Comparison of ENCODE assay signal across 25 cellular contexts in the genomic region with DNA sequence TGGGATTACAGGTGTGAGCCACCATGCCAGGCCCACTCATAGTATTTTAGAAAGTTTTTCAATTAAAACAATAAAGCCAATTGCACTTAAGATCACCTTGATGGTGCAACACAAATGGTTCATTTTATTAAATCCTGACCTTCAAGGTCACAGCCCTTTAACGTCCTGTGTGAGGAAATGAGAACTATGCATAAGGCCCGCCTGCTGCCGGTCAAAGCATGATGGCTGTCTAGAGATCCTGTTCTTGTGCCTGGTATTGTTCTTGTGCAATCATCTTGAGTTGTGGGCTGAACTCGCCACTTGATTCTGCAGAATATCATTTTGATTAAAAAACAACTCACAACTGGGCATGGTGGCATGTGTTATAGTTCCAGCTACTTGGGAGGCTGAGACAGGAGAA. TPM values are rescaled to one million over a fixed set of nuclear protein-coding genes. Genes with fewer than 3 reads are reported as not detected.
DNase-seq lines count a peak whose midpoint lies in the region; ATAC-seq and TF ChIP-seq lines count a peak whose summit lies in the region.
"Had no signal": no experiment of that assay in that cellular context is flagged by ENCODE, and none has a peak within 500 bp of the region (broad histone marks: within the 10 kb centered on the region; RNA-seq: fewer than 3 reads in every experiment).

No MANE protein-coding gene starts in this region.

- H3K36me3 ChIP-seq in CD4-positive, alpha-beta memory T cell (ENCODE audit: insufficient read depth, low read length), result peaks cover 87% of the 10 kb centered on the region
- H3K36me3 ChIP-seq in brain microvascular endothelial cell (replicated peaks), result peaks cover 61% of the 10 kb centered on the region
- H3K36me3 ChIP-seq: BE2C had no signal

- H3K36me3 Mint-ChIP-seq in activated CD4-positive, alpha-beta T cell treated with anti-CD3 and anti-CD28 coated beads for 36 hours (ENCODE audit: low read depth), result peaks cover 47% of the 10 kb centered on the region
- H3K36me3 Mint-ChIP-seq in CD4-positive, alpha-beta memory T cell, result peaks cover 57 to 78% of the 10 kb centered on the region in 2 donors
- H3K36me3 Mint-ChIP-seq in endothelial cell (ENCODE audit: low read depth, unreplicated experiment), result peaks cover 56% of the 10 kb centered on the region

- TF ChIP-seq CTCF in endothelial cell (IDR thresholded peaks at IDR 0.05; ENCODE audit: unreplicated experiment) (no peak), brain microvascular endothelial cell (IDR thresholded peaks at IDR 0.05; ENCODE audit: low read depth, low read length, missing control alignments) (no peak)

- no peak for ATAC-seq in activated CD4-positive, alpha-beta T cell treated with anti-CD3 and anti-CD28 coated beads for 36 hours
- ATAC-seq in GM18861 (IDR thresholded peaks at IDR 0.05; ENCODE audit: unreplicated experiment), result no peak

- no peaks in the 10 kb centered on the region for H3K27me3 Mint-ChIP-seq in activated CD4-positive, alpha-beta T cell treated with anti-CD3 and anti-CD28 coated beads for 36 hours
- no peaks in the 10 kb centered on the region for H3K27me3 Mint-ChIP-seq in CD4-positive, alpha-beta memory T cell
- H3K27me3 Mint-ChIP-seq in endothelial cell (ENCODE audit: unreplicated experiment), result peaks cover 7% of the 10 kb centered on the region

- no peaks in the 10 kb centered on the region for H3K9me3 ChIP-seq in CD4-positive, alpha-beta memory T cell (ENCODE audit: control insufficient read depth in 1 of 2, low read length in 2 of 2)
- H3K9me3 ChIP-seq: BE2C, Peyer's patch had no signal

- no peaks in the 10 kb centered on the region for H3K9me3 Mint-ChIP-seq in activated CD4-positive, alpha-beta T cell treated with anti-CD3 and anti-CD28 coated beads for 36 hours (ENCODE audit: low read depth)
- H3K9me3 Mint-ChIP-seq in CD4-positive, alpha-beta memory T cell, result no peaks in the 10 kb centered on the region
- no peaks in the 10 kb centered on the region for H3K9me3 Mint-ChIP-seq in endothelial cell (ENCODE audit: unreplicated experiment)

- CTCF ChIA-PET in activated CD4-positive, alpha-beta T cell treated with anti-CD3 and anti-CD28 coated beads for 36 hours (lab: Charles Lee), result interaction anchor here (2.1 kb wide), 1 partner anchor 9 kb away, joined by 11 read pairs; no protein-coding TSS in a partner anchor
- CTCF ChIA-PET in CD4-positive, alpha-beta memory T cell (lab: Charles Lee; ENCODE audit: partially characterized antibody), result interaction anchor here (1.6 kb wide), 1 partner anchor 9 kb away, joined by 3 read pairs; no protein-coding TSS in a partner anchor

- intact Hi-C loops in activated CD4-positive, alpha-beta T cell treated with anti-CD3 and anti-CD28 coated beads for 36 hours (cut with DNase I, micrococcal nuclease), result no loop called here
- intact Hi-C loops in CD4-positive, alpha-beta memory T cell (cut with micrococcal nuclease), result no loop called here

- no peaks in the 10 kb centered on the region for H3K4me1 ChIP-seq in CD4-positive, alpha-beta memory T cell (ENCODE audit: insufficient read depth, low read length)
- H3K4me1 ChIP-seq: Peyer's patch had no signal

- H3K4me3 Mint-ChIP-seq in activated CD4-positive, alpha-beta T cell treated with anti-CD3 and anti-CD28 coated beads for 36 hours, result no peak overlapping the region
- H3K4me3 Mint-ChIP-seq in CD4-positive, alpha-beta memory T cell, result no peak overlapping the region
- H3K4me3 Mint-ChIP-seq in endothelial cell (ENCODE audit: unreplicated experiment), result peak overlapping the region; percentile 15
- H3K4me3 Mint-ChIP-seq: CD14-positive monocyte had no signal

- POLR2A ChIA-PET in activated CD4-positive, alpha-beta T cell treated with anti-CD3 and anti-CD28 coated beads for 36 hours (lab: Charles Lee), result no interaction called here
- POLR2A ChIA-PET in CD4-positive, alpha-beta memory T cell (lab: Charles Lee; ENCODE audit: partially characterized antibody), result no interaction called here

- no peaks in the 10 kb centered on the region for H3K27me3 ChIP-seq in CD4-positive, alpha-beta memory T cell (ENCODE audit: insufficient read depth, low read length)
- no peaks in the 10 kb centered on the region for H3K27me3 ChIP-seq in brain microvascular endothelial cell (replicated peaks)
- H3K27me3 ChIP-seq: BE2C, Peyer's patch had no signal

- H3K27ac ChIP-seq in CD4-positive, alpha-beta memory T cell (ENCODE audit: low read depth, low read length), result no peak overlapping the region
- H3K27ac ChIP-seq in brain microvascular endothelial cell, result no peak overlapping the region
- H3K27ac ChIP-seq: GM23248, HL-60, Peyer's patch had no signal

- peak overlapping the region; percentile 31 for H3K27ac Mint-ChIP-seq in activated CD4-positive, alpha-beta T cell treated with anti-CD3 and anti-CD28 coated beads for 36 hours
- H3K27ac Mint-ChIP-seq in CD4-positive, alpha-beta memory T cell, result peak overlapping the region in 4 of 7 donors; percentile 8 to 70 (median 34)
- no peak overlapping the region for H3K27ac Mint-ChIP-seq in endothelial cell (ENCODE audit: unreplicated experiment)

- H3K4me1 Mint-ChIP-seq in activated CD4-positive, alpha-beta T cell treated with anti-CD3 and anti-CD28 coated beads for 36 hours, result peaks cover 11% of the 10 kb centered on the region
- H3K4me1 Mint-ChIP-seq in CD4-positive, alpha-beta memory T cell, result peaks cover 4 to 12% (median 7%) of the 10 kb centered on the region in 4 donors
- H3K4me1 Mint-ChIP-seq in endothelial cell (ENCODE audit: unreplicated experiment), result peaks cover 13% of the 10 kb centered on the region

- H3K4me3 ChIP-seq in CD4-positive, alpha-beta memory T cell (ENCODE audit: low read length in 2 of 2), result no peak overlapping the region
- no peak overlapping the region for H3K4me3 ChIP-seq in brain microvascular endothelial cell (ENCODE audit: low read depth, low read length)
- H3K4me3 ChIP-seq: GM23248, Peyer's patch had no signal

- in situ Hi-C loops in brain microvascular endothelial cell (cut with HindIII; ENCODE audit: low pct_ligation_motif_present, low sequenced_read_pairs), result no loop called here

- DNase-seq in activated CD4-positive, alpha-beta T cell treated with anti-CD3 and anti-CD28 coated beads for 36 hours, result no peak
- no peak for DNase-seq in activated CD4-positive, alpha-beta T cell treated with anti-CD3 and anti-CD28 coated beads for 1 hour
- DNase-seq in CD4-positive, alpha-beta memory T cell, result no peak
- DNase-seq in MV-4-11 (lab: John Stamatoyannopoulos, UW) (peak; percentile 55), endothelial cell (ENCODE audit: low spot score) (no peak), brain microvascular endothelial cell (no peak), DMS53 treated with DMSO at 0.1 percent for 48 hours (lab: John Stamatoyannopoulos, UW; ENCODE audit: unreplicated experiment) (no peak)
- DNase-seq: 8988T, ACHN, BE2C, GM23248, H7, KBM-7, NCI-H1048, NCI-H1417 treated with DMSO at 0.1 percent for 48 hours, NCI-H1694 treated with DMSO at 0.1 percent for 48 hours, NCI-H2081, NCI-H2227 treated with DMSO at 0.1 percent for 48 hours, NCI-H69, OCI-M1, Peyer's patch, SHP77 treated with DMSO at 0.1 percent for 48 hours had no signal

RNA-seq across cellular contexts. Expression of a gene that starts 43.6 kb away (rescaled TPM):
- total RNA-seq in activated CD4-positive, alpha-beta T cell treated with anti-CD3 and anti-CD28 coated beads for 36 hours, result 10 to 100 TPM; 33.8 to 39.5 TPM
- 10 to 100 TPM; 41.7 to 43.4 TPM for total RNA-seq in CD4-positive, alpha-beta memory T cell
- polyA plus RNA-seq in CD4-positive, alpha-beta memory T cell, result 10 to 100 TPM; 17.1 to 22.6 TPM
- total RNA-seq in endothelial cell (ENCODE audit: unreplicated experiment), result 62.0 TPM
